Comparison of ENCODE assay signal across 14 cellular contexts in genomic region chr13:37534181-37534580, GRCh38.
DNase-seq lines count a peak whose midpoint lies in the region; ATAC-seq, FAIRE-seq and TF ChIP-seq lines count a peak whose summit lies in the region.
"Had no signal": no experiment of that assay in that cellular context is flagged by ENCODE, and none has a peak within 500 bp of the region (broad histone marks: within the 10 kb centered on the region; RNA-seq: fewer than 3 reads in every experiment).

No MANE protein-coding gene starts in this region.

- peak overlapping the region; percentile 45 for H2AFZ ChIP-seq in endothelial cell of umbilical vein (ENCODE audit: low read depth, low read length)

- no peak for TF ChIP-seq POLR2A in endothelial cell of umbilical vein (IDR thresholded peaks at IDR 0.05; ENCODE audit: low read depth, low read length)

- CTCF ChIA-PET in endothelial cell of umbilical vein (lab: Charles Lee), result no interaction called here
- CTCF ChIA-PET in activated CD8-positive, alpha-beta T cell treated with anti-CD3 and anti-CD28 coated beads, Interleukin-2, amount 10 ng/mL, durations not matched to agents 7 days and 5 days (lab: Charles Lee), result no interaction called here
- CTCF ChIA-PET in activated CD4-positive, alpha-beta T cell treated with anti-CD3 and anti-CD28 coated beads for 36 hours (lab: Charles Lee), result no interaction called here

- no peaks in the 10 kb centered on the region for H3K9me1 ChIP-seq in endothelial cell of umbilical vein (replicated peaks; ENCODE audit: control insufficient read depth, extremely low read depth, insufficient read depth, low read length)

- BruUV-seq in endothelial cell of umbilical vein (replicated peaks; lab: Mats Ljungman, UMichigan), result no TSS peak

- FAIRE-seq in endothelial cell of umbilical vein (lab: Jason Lieb, UNC), result no peak

- H3K27me3 Mint-ChIP-seq in osteocyte (ENCODE audit: unreplicated experiment), result no peaks in the 10 kb centered on the region
- H3K27me3 Mint-ChIP-seq in activated CD8-positive, alpha-beta T cell treated with anti-CD3 and anti-CD28 coated beads, Interleukin-2, amount 10 ng/mL, durations not matched to agents 7 days and 5 days (ENCODE audit: low read depth), result no peaks in the 10 kb centered on the region
- no peaks in the 10 kb centered on the region for H3K27me3 Mint-ChIP-seq in activated CD4-positive, alpha-beta T cell treated with anti-CD3 and anti-CD28 coated beads for 36 hours
- H3K27me3 Mint-ChIP-seq: activated naive CD4-positive, alpha-beta T cell treated with anti-CD3 and anti-CD28 coated beads, Interleukin-2, amount 10 ng/mL, durations not matched to agents 7 days and 5 days had no signal

- H3K9me3 Mint-ChIP-seq in osteocyte (ENCODE audit: unreplicated experiment), result peaks cover 36% of the 10 kb centered on the region
- peaks cover 21% of the 10 kb centered on the region for H3K9me3 Mint-ChIP-seq in activated CD8-positive, alpha-beta T cell treated with anti-CD3 and anti-CD28 coated beads, Interleukin-2, amount 10 ng/mL, durations not matched to agents 7 days and 5 days (ENCODE audit: insufficient read depth)
- H3K9me3 Mint-ChIP-seq in activated CD4-positive, alpha-beta T cell treated with anti-CD3 and anti-CD28 coated beads for 36 hours (ENCODE audit: low read depth), result peaks cover 11% of the 10 kb centered on the region

- TF ChIP-seq CTCF in endothelial cell of umbilical vein (IDR thresholded peaks at IDR 0.05; ENCODE audit: extremely low read depth in 1 of 2, insufficient read depth in 1 of 2, low read depth in 1 of 2, low read length in 2 of 2), result no peak
- TF ChIP-seq CTCF in osteocyte (IDR thresholded peaks at IDR 0.05), result no peak

- H3K9me3 ChIP-seq in endothelial cell of umbilical vein (replicated peaks; ENCODE audit: control insufficient read depth, insufficient read depth, low read length), result no peaks in the 10 kb centered on the region

- no peaks in the 10 kb centered on the region for H4K20me1 ChIP-seq in endothelial cell of umbilical vein (replicated peaks; ENCODE audit: control insufficient read depth, extremely low read depth, insufficient read depth, low read length)

- DNase-seq in GM04503 (ENCODE audit: low read depth) (peak; percentile 63), RKO (ENCODE audit: low spot score) (peak; percentile 20), endothelial cell of umbilical vein (ENCODE audit: low read depth, low spot score) (no peak), osteocyte (ENCODE audit: extremely low spot score, unreplicated experiment) (no peak), NCI-H774 (lab: John Stamatoyannopoulos, UW) (no peak), NCI-H524 treated with DMSO at 0.1 percent for 48 hours (lab: John Stamatoyannopoulos, UW) (no peak)
- DNase-seq in activated CD8-positive, alpha-beta T cell treated with anti-CD3 and anti-CD28 coated beads, Interleukin-2, amount 10 ng/mL, durations not matched to agents 7 days and 5 days, result no peak
- no peak for DNase-seq in activated CD4-positive, alpha-beta T cell treated with anti-CD3 and anti-CD28 coated beads for 36 hours
- DNase-seq: activated CD8-positive, alpha-beta memory T cell treated with anti-CD3 and anti-CD28 coated beads, Interleukin-2, amount 50 U/mL, for 4 hours; activated naive CD4-positive, alpha-beta T cell treated with anti-CD3 and anti-CD28 coated beads, Interleukin-2, amount 10 ng/mL, durations not matched to agents 7 days and 5 days; GOT3; NCI-H187 treated with DMSO at 0.1 percent for 48 hours; SHP77 had no signal

- H3K36me3 ChIP-seq in endothelial cell of umbilical vein (ENCODE audit: control insufficient read depth in 2 of 2, extremely low read depth in 1 of 2, insufficient read depth in 2 of 2, low read length in 2 of 2), result no peaks in the 10 kb centered on the region

- dilution Hi-C loops in endothelial cell of umbilical vein (cut with MboI; ENCODE audit: extremely low pct_ligation_motif_present, low sequenced_read_pairs), result no loop called here

- H3K9ac ChIP-seq in endothelial cell of umbilical vein (replicated peaks; ENCODE audit: extremely low read depth, insufficient read depth, low read length), result no peak overlapping the region

- H3K4me1 ChIP-seq in endothelial cell of umbilical vein (ENCODE audit: control insufficient read depth, extremely low read depth, insufficient read depth, low read length), result no peaks in the 10 kb centered on the region

- H3K27ac Mint-ChIP-seq in osteocyte (ENCODE audit: unreplicated experiment), result peak overlapping the region; percentile 93
- no peak overlapping the region for H3K27ac Mint-ChIP-seq in activated CD8-positive, alpha-beta T cell treated with anti-CD3 and anti-CD28 coated beads, Interleukin-2, amount 10 ng/mL, durations not matched to agents 7 days and 5 days
- no peak overlapping the region for H3K27ac Mint-ChIP-seq in activated CD4-positive, alpha-beta T cell treated with anti-CD3 and anti-CD28 coated beads for 36 hours
- H3K27ac Mint-ChIP-seq: activated naive CD4-positive, alpha-beta T cell treated with anti-CD3 and anti-CD28 coated beads, Interleukin-2, amount 10 ng/mL, durations not matched to agents 7 days and 5 days had no signal

- no peak overlapping the region for H3K4me3 Mint-ChIP-seq in osteocyte (ENCODE audit: unreplicated experiment)
- no peak overlapping the region for H3K4me3 Mint-ChIP-seq in activated CD8-positive, alpha-beta T cell treated with anti-CD3 and anti-CD28 coated beads, Interleukin-2, amount 10 ng/mL, durations not matched to agents 7 days and 5 days
- no peak overlapping the region for H3K4me3 Mint-ChIP-seq in activated CD4-positive, alpha-beta T cell treated with anti-CD3 and anti-CD28 coated beads for 36 hours
- H3K4me3 Mint-ChIP-seq: activated naive CD4-positive, alpha-beta T cell treated with anti-CD3 and anti-CD28 coated beads, Interleukin-2, amount 10 ng/mL, durations not matched to agents 7 days and 5 days had no signal

- H3K4me2 ChIP-seq in endothelial cell of umbilical vein (ENCODE audit: insufficient read depth, low read length), result no peak overlapping the region

- peaks cover 16% of the 10 kb centered on the region for H3K36me3 Mint-ChIP-seq in osteocyte (ENCODE audit: unreplicated experiment)
- H3K36me3 Mint-ChIP-seq in activated CD8-positive, alpha-beta T cell treated with anti-CD3 and anti-CD28 coated beads, Interleukin-2, amount 10 ng/mL, durations not matched to agents 7 days and 5 days (ENCODE audit: low read depth), result no peaks in the 10 kb centered on the region
- H3K36me3 Mint-ChIP-seq in activated CD4-positive, alpha-beta T cell treated with anti-CD3 and anti-CD28 coated beads for 36 hours (ENCODE audit: low read depth), result no peaks in the 10 kb centered on the region
- H3K36me3 Mint-ChIP-seq: activated naive CD4-positive, alpha-beta T cell treated with anti-CD3 and anti-CD28 coated beads, Interleukin-2, amount 10 ng/mL, durations not matched to agents 7 days and 5 days had no signal

- intact Hi-C loops in endothelial cell of umbilical vein (cut with micrococcal nuclease), result no loop called here
- intact Hi-C loops in activated CD4-positive, alpha-beta T cell treated with anti-CD3 and anti-CD28 coated beads for 36 hours (cut with DNase I, micrococcal nuclease), result no loop called here

- no peak for ATAC-seq in activated CD8-positive, alpha-beta T cell treated with anti-CD3 and anti-CD28 coated beads, Interleukin-2, amount 10 ng/mL, durations not matched to agents 7 days and 5 days
- no peak for ATAC-seq in activated CD4-positive, alpha-beta T cell treated with anti-CD3 and anti-CD28 coated beads for 36 hours

- H3K27ac ChIP-seq in endothelial cell of umbilical vein (ENCODE audit: insufficient read depth, low read depth, low read length), result no peak overlapping the region

- peaks cover 26% of the 10 kb centered on the region for H3K4me1 Mint-ChIP-seq in osteocyte (ENCODE audit: unreplicated experiment)
- no peaks in the 10 kb centered on the region for H3K4me1 Mint-ChIP-seq in activated CD8-positive, alpha-beta T cell treated with anti-CD3 and anti-CD28 coated beads, Interleukin-2, amount 10 ng/mL, durations not matched to agents 7 days and 5 days (ENCODE audit: low read depth)
- H3K4me1 Mint-ChIP-seq in activated CD4-positive, alpha-beta T cell treated with anti-CD3 and anti-CD28 coated beads for 36 hours, result no peaks in the 10 kb centered on the region
- H3K4me1 Mint-ChIP-seq: activated naive CD4-positive, alpha-beta T cell treated with anti-CD3 and anti-CD28 coated beads, Interleukin-2, amount 10 ng/mL, durations not matched to agents 7 days and 5 days had no signal

- POLR2A ChIA-PET in endothelial cell of umbilical vein (lab: Charles Lee), result no interaction called here
- POLR2A ChIA-PET in activated CD8-positive, alpha-beta T cell treated with anti-CD3 and anti-CD28 coated beads, Interleukin-2, amount 10 ng/mL, durations not matched to agents 7 days and 5 days (lab: Charles Lee), result no interaction called here
- POLR2A ChIA-PET in activated CD4-positive, alpha-beta T cell treated with anti-CD3 and anti-CD28 coated beads for 36 hours (lab: Charles Lee), result no interaction called here

- no peaks in the 10 kb centered on the region for H3K27me3 ChIP-seq in endothelial cell of umbilical vein (ENCODE audit: control insufficient read depth in 2 of 2, insufficient read depth in 2 of 2, low read length in 2 of 2)

- H3K4me3 ChIP-seq in endothelial cell of umbilical vein (replicated peaks in 1 of 3; ENCODE audit: insufficient read depth in 1 of 3, low read depth in 1 of 3, low read length in 3 of 3), result no peak overlapping the region
- H3K4me3 ChIP-seq: lung had no signal

- H3K79me2 ChIP-seq in endothelial cell of umbilical vein (ENCODE audit: control insufficient read depth, insufficient read depth, low read length), result no peaks in the 10 kb centered on the region

TF ChIP-seq in endothelial cell of umbilical vein, 7 proteins besides CTCF, POLR2A, EP300 and RAD21:
- TF ChIP-seq POLR2AphosphoS5 (IDR thresholded peaks at IDR 0.05; ENCODE audit: insufficient read depth, low read depth, low read length) (no peak), EZH2 (IDR thresholded peaks at IDR 0.05; ENCODE audit: borderline replicate concordance, low read depth, low read length, severe bottlenecking) (no peak), GATA2 (IDR thresholded peaks at IDR 0.05; ENCODE audit: insufficient read depth, insufficient read length, low read depth, low read length) (no peak), FOS (IDR thresholded peaks at IDR 0.05; ENCODE audit: borderline replicate concordance, insufficient read depth, low read length) (peak; percentile 45)

Comparison
In these comparisons a context has a peak if more than half of its experiments do, and no peak if none do; other contexts are left out.
1. DNase-seq: peak in GM04503 (single experiment) and RKO (single experiment); none in endothelial cell of umbilical vein (single experiment), osteocyte (single experiment), activated CD8-positive, alpha-beta T cell treated with anti-CD3 and anti-CD28 coated beads, Interleukin-2, amount 10 ng/mL, durations not matched to agents 7 days and 5 days (single experiment), NCI-H774 (single experiment), NCI-H524 treated with DMSO at 0.1 percent for 48 hours (single experiment) and activated CD4-positive, alpha-beta T cell treated with anti-CD3 and anti-CD28 coated beads for 36 hours (single experiment).